Comparison of ENCODE assay signal across 22 cellular contexts in the genomic region with DNA sequence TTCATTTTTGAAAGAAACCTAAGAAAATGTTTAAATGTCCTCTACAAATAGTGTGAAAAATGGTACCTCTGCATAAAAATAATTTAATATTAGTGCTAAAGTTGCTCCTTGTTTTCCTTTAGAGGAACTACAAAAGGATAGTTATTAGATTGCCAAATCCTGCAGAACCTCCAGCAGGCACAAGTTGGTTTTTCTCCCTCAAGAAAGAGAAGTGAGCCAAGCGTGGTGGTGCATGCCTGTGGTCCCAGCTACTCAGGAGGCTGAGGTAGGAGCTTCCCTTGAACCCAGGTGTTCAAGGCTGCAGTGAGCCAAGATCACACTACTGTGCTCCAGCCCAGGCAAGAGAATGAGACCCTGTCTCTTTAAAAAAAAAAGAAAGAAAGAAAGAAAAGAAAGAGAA.
DNase-seq lines count a peak whose midpoint lies in the region; ATAC-seq and TF ChIP-seq lines count a peak whose summit lies in the region.
"Had no signal": no experiment of that assay in that cellular context is flagged by ENCODE, and none has a peak within 500 bp of the region (broad histone marks: within the 10 kb centered on the region; RNA-seq: fewer than 3 reads in every experiment).

No MANE protein-coding gene starts in this region.

- H3K36me3 ChIP-seq in PC-9 (ENCODE audit: low read depth) (peaks cover 67% of the 10 kb centered on the region), smooth muscle cell (ENCODE audit: low read depth) (no peaks in the 10 kb centered on the region)
- H3K36me3 ChIP-seq: BLaER1 had no signal

- ATAC-seq in memory B cell (ENCODE audit: low read depth) (no peak), GM19397 (IDR thresholded peaks at IDR 0.05; ENCODE audit: unreplicated experiment) (no peak)

- H3K27me3 ChIP-seq in PC-9 (ENCODE audit: insufficient read depth, low read depth): no peaks in the 10 kb centered on the region
- H3K27me3 ChIP-seq in smooth muscle cell (ENCODE audit: low read depth): no peaks in the 10 kb centered on the region
- H3K27me3 ChIP-seq: BLaER1 had no signal

- H3K9me2 ChIP-seq in PC-9 (ENCODE audit: insufficient read depth): no peaks in the 10 kb centered on the region
- H3K9me2 ChIP-seq: SK-N-SH had no signal

- no peak for TF ChIP-seq POLR2A in NB4 (IDR thresholded peaks at IDR 0.05; ENCODE audit: extremely low read depth, insufficient read length)

- H3F3A ChIP-seq in PC-9 (ENCODE audit: insufficient read depth, low read depth) (peaks cover 68% of the 10 kb centered on the region), smooth muscle cell (ENCODE audit: low read depth) (no peaks in the 10 kb centered on the region)

- H3K9me3 ChIP-seq in PC-9 (ENCODE audit: insufficient read depth, low read depth): no peaks in the 10 kb centered on the region
- no peaks in the 10 kb centered on the region for H3K9me3 ChIP-seq in smooth muscle cell (replicated peaks; ENCODE audit: low read depth)
- H3K9me3 ChIP-seq: A549, BLaER1, SK-N-SH had no signal

- CTCF ChIA-PET in PC-9 (lab: Charles Lee): no interaction called here
- CTCF ChIA-PET in activated naive CD4-positive, alpha-beta T cell treated with anti-CD3 and anti-CD28 coated beads, Interleukin-2, amount 10 ng/mL, durations not matched to agents 7 days and 5 days (lab: Charles Lee): no interaction called here

- no peak overlapping the region for H3K4me2 ChIP-seq in PC-9
- H3K4me2 ChIP-seq in smooth muscle cell: no peak overlapping the region
- H3K4me2 ChIP-seq: A549, BLaER1, SK-N-SH had no signal

- H3K4me1 ChIP-seq in PC-9 (replicated peaks; ENCODE audit: insufficient read depth): peaks cover 50% of the 10 kb centered on the region
- no peaks in the 10 kb centered on the region for H3K4me1 ChIP-seq in smooth muscle cell (ENCODE audit: low read depth)

- H3K36me3 Mint-ChIP-seq in CD14-positive monocyte (no peaks in the 10 kb centered on the region), memory B cell (no peaks in the 10 kb centered on the region)
- H3K36me3 Mint-ChIP-seq in activated naive CD4-positive, alpha-beta T cell treated with anti-CD3 and anti-CD28 coated beads, Interleukin-2, amount 10 ng/mL, durations not matched to agents 7 days and 5 days: no peaks in the 10 kb centered on the region

- TF ChIP-seq CTCF in CD14-positive monocyte (IDR thresholded peaks at IDR 0.05): no peak
- no peak for TF ChIP-seq CTCF in NB4 (IDR thresholded peaks at IDR 0.05; ENCODE audit: low read depth, low read length)
- TF ChIP-seq CTCF in PC-9 (conservative IDR thresholded peaks at IDR 0.05): no peak
- TF ChIP-seq CTCF in smooth muscle cell (IDR thresholded peaks at IDR 0.05; ENCODE audit: borderline replicate concordance, insufficient read depth, poor library complexity, severe bottlenecking): no peak

- H3K79me2 ChIP-seq in PC-9 (ENCODE audit: low read depth) (peaks cover 23% of the 10 kb centered on the region), smooth muscle cell (ENCODE audit: low read depth) (no peaks in the 10 kb centered on the region)

- 100% methylated on average over 1 of the region's 1 CpG for WGBS in smooth muscle cell (ENCODE audit: low lambda C conversion rate)

- H3K9me3 Mint-ChIP-seq in CD14-positive monocyte (peaks cover 0 to 3% (median 0%) of the 10 kb centered on the region in 7 donors), memory B cell (no peaks in the 10 kb centered on the region)
- no peaks in the 10 kb centered on the region for H3K9me3 Mint-ChIP-seq in activated naive CD4-positive, alpha-beta T cell treated with anti-CD3 and anti-CD28 coated beads, Interleukin-2, amount 10 ng/mL, durations not matched to agents 7 days and 5 days
- H3K9me3 Mint-ChIP-seq: H9 had no signal

- H3K27ac ChIP-seq in PC-9 (peak overlapping the region; percentile 96), smooth muscle cell (ENCODE audit: low read depth) (no peak overlapping the region)
- H3K27ac ChIP-seq: BLaER1 had no signal

- H3K4me3 Mint-ChIP-seq in CD14-positive monocyte: peak overlapping the region in 1 of 2 donors; percentile 67
- peak overlapping the region; percentile 48 for H3K4me3 Mint-ChIP-seq in memory B cell
- no peak overlapping the region for H3K4me3 Mint-ChIP-seq in activated naive CD4-positive, alpha-beta T cell treated with anti-CD3 and anti-CD28 coated beads, Interleukin-2, amount 10 ng/mL, durations not matched to agents 7 days and 5 days
- H3K4me3 Mint-ChIP-seq: H9 had no signal

- H3K4me3 ChIP-seq in NB4 (ENCODE audit: low read depth, low read length): no peak overlapping the region
- no peak overlapping the region for H3K4me3 ChIP-seq in PC-9
- no peak overlapping the region for H3K4me3 ChIP-seq in smooth muscle cell
- H3K4me3 ChIP-seq: A549, BLaER1 had no signal

- intact Hi-C loops in CD14-positive monocyte (cut with micrococcal nuclease): loop anchor here (5.0 to 10.0 kb wide), 4 partner anchors 58 to 214 kb away; a partner anchor contains a TSS
- intact Hi-C loops in PC-9 (cut with micrococcal nuclease; ENCODE audit: unreplicated experiment): no loop called here

- H3K27ac Mint-ChIP-seq in CD14-positive monocyte (peak overlapping the region in 6 of 7 donors; percentile 37 to 91 (median 80)), memory B cell (peak overlapping the region; percentile 12)
- H3K27ac Mint-ChIP-seq in activated naive CD4-positive, alpha-beta T cell treated with anti-CD3 and anti-CD28 coated beads, Interleukin-2, amount 10 ng/mL, durations not matched to agents 7 days and 5 days: no peak overlapping the region
- H3K27ac Mint-ChIP-seq: H9 had no signal

- BruUV-seq in PC-9 (replicated peaks; lab: Mats Ljungman, UMichigan): no TSS peak

- H3K27me3 Mint-ChIP-seq in CD14-positive monocyte (ENCODE audit: low read depth in 3 of 3): peaks cover 0 to 5% (median 3%) of the 10 kb centered on the region in 3 donors
- no peaks in the 10 kb centered on the region for H3K27me3 Mint-ChIP-seq in memory B cell
- H3K27me3 Mint-ChIP-seq in activated naive CD4-positive, alpha-beta T cell treated with anti-CD3 and anti-CD28 coated beads, Interleukin-2, amount 10 ng/mL, durations not matched to agents 7 days and 5 days: peaks cover 6% of the 10 kb centered on the region

- no peak overlapping the region for H3K9ac ChIP-seq in smooth muscle cell (ENCODE audit: low read depth)
- H3K9ac ChIP-seq: BLaER1, SK-N-SH had no signal

- H2AFZ ChIP-seq in PC-9 (no peak overlapping the region), smooth muscle cell (ENCODE audit: low read depth) (no peak overlapping the region)

- DNase-seq in CD14-positive monocyte (ENCODE audit: low spot score) (no peak), NB4 (ENCODE audit: low read depth) (peak; percentile 37), PC-9 (no peak), memory B cell (ENCODE audit: low spot score in 2 of 2) (no peak), occipital lobe (lab: John Stamatoyannopoulos, UW) (no peak), smooth muscle cell (lab: John Stamatoyannopoulos, UW; ENCODE audit: unreplicated experiment) (no peak)
- no peak for DNase-seq in activated naive CD4-positive, alpha-beta T cell treated with anti-CD3 and anti-CD28 coated beads, Interleukin-2, amount 10 ng/mL, durations not matched to agents 7 days and 5 days
- DNase-seq: DMS79; H9; KBM-7; NCI-H1048; NCI-H2081; NCI-H2171 treated with DMSO at 0.1 percent for 48 hours; NCI-H446 treated with DMSO at 0.1 percent for 48 hours; NCI-H69; NK-92 treated with Interleukin-12 subunit alpha and Interleukin-12 subunit beta, amount 100 ng/mL, for 24 hours; Right ventricle myocardium superior; SK-N-SH; T-helper 1 cell had no signal

- H3K4me1 Mint-ChIP-seq in CD14-positive monocyte (peaks cover 59% of the 10 kb centered on the region), memory B cell (peaks cover 20% of the 10 kb centered on the region)
- H3K4me1 Mint-ChIP-seq in activated naive CD4-positive, alpha-beta T cell treated with anti-CD3 and anti-CD28 coated beads, Interleukin-2, amount 10 ng/mL, durations not matched to agents 7 days and 5 days: peaks cover 13% of the 10 kb centered on the region
- H3K4me1 Mint-ChIP-seq: H9 had no signal

- POLR2A ChIA-PET in PC-9 (lab: Charles Lee; ENCODE audit: unreplicated experiment): no interaction called here

- H4K20me1 ChIP-seq in PC-9 (ENCODE audit: insufficient read depth) (no peaks in the 10 kb centered on the region), smooth muscle cell (ENCODE audit: low read depth) (no peaks in the 10 kb centered on the region)
- H4K20me1 ChIP-seq: BLaER1 had no signal
